In genomic region chr4:156983366-156983765, GRCh38 we compare ENCODE assay signal across 1 cellular context.
TF ChIP-seq lines count a peak whose summit lies in the region.

No MANE protein-coding gene starts in this region.

TF ChIP-seq in GM23338, 12 proteins besides CTCF, POLR2A, EP300 and RAD21 (continued from another document):
- TF ChIP-seq, protein P1, sequence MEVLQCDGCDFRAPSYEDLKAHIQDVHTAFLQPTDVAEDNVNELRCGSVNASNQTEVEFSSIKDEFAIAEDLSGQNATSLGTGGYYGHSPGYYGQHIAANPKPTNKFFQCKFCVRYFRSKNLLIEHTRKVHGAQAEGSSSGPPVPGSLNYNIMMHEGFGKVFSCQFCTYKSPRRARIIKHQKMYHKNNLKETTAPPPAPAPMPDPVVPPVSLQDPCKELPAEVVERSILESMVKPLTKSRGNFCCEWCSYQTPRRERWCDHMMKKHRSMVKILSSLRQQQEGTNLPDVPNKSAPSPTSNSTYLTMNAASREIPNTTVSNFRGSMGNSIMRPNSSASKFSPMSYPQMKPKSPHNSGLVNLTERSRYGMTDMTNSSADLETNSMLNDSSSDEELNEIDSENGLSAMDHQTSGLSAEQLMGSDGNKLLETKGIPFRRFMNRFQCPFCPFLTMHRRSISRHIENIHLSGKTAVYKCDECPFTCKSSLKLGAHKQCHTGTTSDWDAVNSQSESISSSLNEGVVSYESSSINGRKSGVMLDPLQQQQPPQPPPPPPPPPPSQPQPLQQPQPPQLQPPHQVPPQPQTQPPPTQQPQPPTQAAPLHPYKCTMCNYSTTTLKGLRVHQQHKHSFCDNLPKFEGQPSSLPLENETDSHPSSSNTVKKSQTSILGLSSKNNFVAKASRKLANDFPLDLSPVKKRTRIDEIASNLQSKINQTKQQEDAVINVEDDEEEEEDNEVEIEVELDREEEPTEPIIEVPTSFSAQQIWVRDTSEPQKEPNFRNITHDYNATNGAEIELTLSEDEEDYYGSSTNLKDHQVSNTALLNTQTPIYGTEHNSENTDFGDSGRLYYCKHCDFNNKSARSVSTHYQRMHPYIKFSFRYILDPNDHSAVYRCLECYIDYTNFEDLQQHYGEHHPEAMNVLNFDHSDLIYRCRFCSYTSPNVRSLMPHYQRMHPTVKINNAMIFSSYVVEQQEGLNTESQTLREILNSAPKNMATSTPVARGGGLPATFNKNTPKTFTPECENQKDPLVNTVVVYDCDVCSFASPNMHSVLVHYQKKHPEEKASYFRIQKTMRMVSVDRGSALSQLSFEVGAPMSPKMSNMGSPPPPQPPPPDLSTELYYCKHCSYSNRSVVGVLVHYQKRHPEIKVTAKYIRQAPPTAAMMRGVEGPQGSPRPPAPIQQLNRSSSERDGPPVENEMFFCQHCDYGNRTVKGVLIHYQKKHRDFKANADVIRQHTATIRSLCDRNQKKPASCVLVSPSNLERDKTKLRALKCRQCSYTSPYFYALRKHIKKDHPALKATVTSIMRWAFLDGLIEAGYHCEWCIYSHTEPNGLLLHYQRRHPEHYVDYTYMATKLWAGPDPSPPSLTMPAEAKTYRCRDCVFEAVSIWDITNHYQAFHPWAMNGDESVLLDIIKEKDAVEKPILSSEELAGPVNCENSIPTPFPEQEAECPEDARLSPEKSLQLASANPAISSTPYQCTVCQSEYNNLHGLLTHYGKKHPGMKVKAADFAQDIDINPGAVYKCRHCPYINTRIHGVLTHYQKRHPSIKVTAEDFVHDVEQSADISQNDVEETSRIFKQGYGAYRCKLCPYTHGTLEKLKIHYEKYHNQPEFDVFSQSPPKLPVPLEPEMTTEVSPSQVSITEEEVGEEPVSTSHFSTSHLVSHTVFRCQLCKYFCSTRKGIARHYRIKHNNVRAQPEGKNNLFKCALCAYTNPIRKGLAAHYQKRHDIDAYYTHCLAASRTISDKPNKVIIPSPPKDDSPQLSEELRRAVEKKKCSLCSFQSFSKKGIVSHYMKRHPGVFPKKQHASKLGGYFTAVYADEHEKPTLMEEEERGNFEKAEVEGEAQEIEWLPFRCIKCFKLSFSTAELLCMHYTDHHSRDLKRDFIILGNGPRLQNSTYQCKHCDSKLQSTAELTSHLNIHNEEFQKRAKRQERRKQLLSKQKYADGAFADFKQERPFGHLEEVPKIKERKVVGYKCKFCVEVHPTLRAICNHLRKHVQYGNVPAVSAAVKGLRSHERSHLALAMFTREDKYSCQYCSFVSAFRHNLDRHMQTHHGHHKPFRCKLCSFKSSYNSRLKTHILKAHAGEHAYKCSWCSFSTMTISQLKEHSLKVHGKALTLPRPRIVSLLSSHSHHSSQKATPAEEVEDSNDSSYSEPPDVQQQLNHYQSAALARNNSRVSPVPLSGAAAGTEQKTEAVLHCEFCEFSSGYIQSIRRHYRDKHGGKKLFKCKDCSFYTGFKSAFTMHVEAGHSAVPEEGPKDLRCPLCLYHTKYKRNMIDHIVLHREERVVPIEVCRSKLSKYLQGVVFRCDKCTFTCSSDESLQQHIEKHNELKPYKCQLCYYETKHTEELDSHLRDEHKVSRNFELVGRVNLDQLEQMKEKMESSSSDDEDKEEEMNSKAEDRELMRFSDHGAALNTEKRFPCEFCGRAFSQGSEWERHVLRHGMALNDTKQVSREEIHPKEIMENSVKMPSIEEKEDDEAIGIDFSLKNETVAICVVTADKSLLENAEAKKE (CRISPR knock-in tag; IDR thresholded peaks at IDR 0.05): no peak
- TF ChIP-seq ZNF114 (CRISPR knock-in tag; IDR thresholded peaks at IDR 0.05) (no peak), JUNB (IDR thresholded peaks at IDR 0.05; ENCODE audit: unreplicated experiment) (no peak), STAT1 (IDR thresholded peaks at IDR 0.05; ENCODE audit: unreplicated experiment) (no peak), NANOG (IDR thresholded peaks at IDR 0.05; ENCODE audit: borderline replicate concordance) (no peak), ZNF331 (CRISPR knock-in tag; IDR thresholded peaks at IDR 0.05; ENCODE audit: low read depth) (no peak), POLR2AphosphoS5 (IDR thresholded peaks at IDR 0.05; ENCODE audit: low read depth) (no peak), CREB1 (CRISPR knock-in tag; IDR thresholded peaks at IDR 0.05; ENCODE audit: low read depth) (no peak)
